In genomic region chr2:143451622-143452021, GRCh38 we compare ENCODE assay signal across 10 cellular contexts.
DNase-seq lines count a peak whose midpoint lies in the region; ATAC-seq and TF ChIP-seq lines count a peak whose summit lies in the region.
"Had no signal": no experiment of that assay in that cellular context is flagged by ENCODE, and none has a peak within 500 bp of the region (broad histone marks: within the 10 kb centered on the region; RNA-seq: fewer than 3 reads in every experiment).

No MANE protein-coding gene starts in this region.

- H3K36me3 Mint-ChIP-seq in activated naive CD4-positive, alpha-beta T cell treated with anti-CD3 and anti-CD28 coated beads, Interleukin-2, amount 50 U/mL, for 72 hours: peaks cover 0 to 19% of the 10 kb centered on the region in 2 donors
- H3K36me3 Mint-ChIP-seq in activated naive CD4-positive, alpha-beta T cell treated with anti-CD3 and anti-CD28 coated beads, Interleukin-2, amount 10 ng/mL, durations not matched to agents 7 days and 5 days: peaks cover 50% of the 10 kb centered on the region

- H3K27ac Mint-ChIP-seq in activated naive CD4-positive, alpha-beta T cell treated with anti-CD3 and anti-CD28 coated beads, Interleukin-2, amount 50 U/mL, for 72 hours: no peak overlapping the region
- no peak overlapping the region for H3K27ac Mint-ChIP-seq in activated naive CD4-positive, alpha-beta T cell treated with anti-CD3 and anti-CD28 coated beads, Interleukin-2, amount 10 ng/mL, durations not matched to agents 7 days and 5 days

- H3K4me3 ChIP-seq in thoracic aorta: no peak overlapping the region
- H3K4me3 ChIP-seq: BLaER1 had no signal

- no peak for TF ChIP-seq CTCF in thoracic aorta (IDR thresholded peaks at IDR 0.05)

- H3K27me3 Mint-ChIP-seq in activated naive CD4-positive, alpha-beta T cell treated with anti-CD3 and anti-CD28 coated beads, Interleukin-2, amount 10 ng/mL, durations not matched to agents 7 days and 5 days: no peaks in the 10 kb centered on the region

- H3K4me1 Mint-ChIP-seq in activated naive CD4-positive, alpha-beta T cell treated with anti-CD3 and anti-CD28 coated beads, Interleukin-2, amount 10 ng/mL, durations not matched to agents 7 days and 5 days: peaks cover 19% of the 10 kb centered on the region

- CTCF ChIA-PET in activated naive CD4-positive, alpha-beta T cell treated with anti-CD3 and anti-CD28 coated beads, Interleukin-2, amount 10 ng/mL, durations not matched to agents 7 days and 5 days (lab: Charles Lee): no interaction called here

- no peaks in the 10 kb centered on the region for H3K36me3 ChIP-seq in thoracic aorta
- H3K36me3 ChIP-seq: BLaER1 had no signal

- H3K27me3 ChIP-seq in thoracic aorta (replicated peaks; ENCODE audit: insufficient read depth): no peaks in the 10 kb centered on the region
- H3K27me3 ChIP-seq: BLaER1 had no signal

- H3K9me3 ChIP-seq in thoracic aorta: no peaks in the 10 kb centered on the region
- H3K9me3 ChIP-seq: BLaER1 had no signal

- no peak overlapping the region for H3K4me3 Mint-ChIP-seq in activated naive CD4-positive, alpha-beta T cell treated with anti-CD3 and anti-CD28 coated beads, Interleukin-2, amount 10 ng/mL, durations not matched to agents 7 days and 5 days
- H3K4me3 Mint-ChIP-seq: activated T-cell treated with anti-CD3 and anti-CD28 coated beads, Interleukin-2, amount 50 U/mL, for 4 hours had no signal

- H3K27ac ChIP-seq in thoracic aorta: no peak overlapping the region
- H3K27ac ChIP-seq: BLaER1 had no signal

- DNase-seq in activated naive CD4-positive, alpha-beta T cell treated with anti-CD3 and anti-CD28 coated beads, Interleukin-2, amount 50 U/mL, for 72 hours (ENCODE audit: low spot score in 2 of 2): no peak
- DNase-seq in activated naive CD4-positive, alpha-beta T cell treated with anti-CD3 and anti-CD28 coated beads, Interleukin-2, amount 10 ng/mL, durations not matched to agents 7 days and 5 days: no peak
- DNase-seq in thoracic aorta (ENCODE audit: low spot score): no peak
- DNase-seq in NCI-H526 (lab: John Stamatoyannopoulos, UW): no peak
- no peak for DNase-seq in Kasumi-1 (lab: John Stamatoyannopoulos, UW)
- DNase-seq in stimulated activated naive CD4-positive, alpha-beta T cell treated with Interleukin-2 at 50 U/mL for 16 hours (lab: John Stamatoyannopoulos, UW): no peak
- DNase-seq: activated T-cell treated with anti-CD3 and anti-CD28 coated beads, Interleukin-2, amount 50 U/mL, for 4 hours had no signal

- ATAC-seq in activated naive CD4-positive, alpha-beta T cell treated with anti-CD3 and anti-CD28 coated beads, Interleukin-2, amount 50 U/mL, for 72 hours: peak; percentile 68 to 72
- ATAC-seq in HG03064 (IDR thresholded peaks at IDR 0.05; ENCODE audit: low read depth, unreplicated experiment) (peak; percentile 79), SK-N-SH treated with all-trans-retinoic acid at 6 μM for 48 hours (peak; percentile 61; the same call in 2 of the 3 replicates), thoracic aorta (ENCODE audit: insufficient number of reproducible peaks, low FRiP score, low read depth) (peak; percentile 55)

- no peaks in the 10 kb centered on the region for H3K4me1 ChIP-seq in thoracic aorta (ENCODE audit: control insufficient read depth in 1 of 2, low read depth in 2 of 2)
- H3K4me1 ChIP-seq: BLaER1 had no signal

- peaks cover 0 to 9% of the 10 kb centered on the region in 2 donors for H3K9me3 Mint-ChIP-seq in activated naive CD4-positive, alpha-beta T cell treated with anti-CD3 and anti-CD28 coated beads, Interleukin-2, amount 50 U/mL, for 72 hours
- H3K9me3 Mint-ChIP-seq in activated naive CD4-positive, alpha-beta T cell treated with anti-CD3 and anti-CD28 coated beads, Interleukin-2, amount 10 ng/mL, durations not matched to agents 7 days and 5 days: no peaks in the 10 kb centered on the region
- H3K9me3 Mint-ChIP-seq: activated T-cell treated with anti-CD3 and anti-CD28 coated beads, Interleukin-2, amount 50 U/mL, for 4 hours had no signal

TF ChIP-seq in SK-N-SH treated with all-trans-retinoic acid at 6 μM for 48 hours, 23 proteins besides CTCF, POLR2A, EP300 and RAD21:
- no peak for TF ChIP-seq ESRRG (CRISPR knock-in tag; IDR thresholded peaks at IDR 0.05)
- peak; percentile 26; the same call in 1 of the 2 replicates for TF ChIP-seq ISL1 (CRISPR knock-in tag; IDR thresholded peaks at IDR 0.05)
- TF ChIP-seq TOX (CRISPR knock-in tag; IDR thresholded peaks at IDR 0.05; ENCODE audit: borderline replicate concordance): 0 out of 2 replicates have a peak, but pooled peaks have one; percentile 38
TF ChIP-seq in SK-N-SH treated with all-trans-retinoic acid at 6 μM for 48 hours: peak in this region for 2.
